24 cellular contexts compared by ENCODE assay signal in the genomic region with DNA sequence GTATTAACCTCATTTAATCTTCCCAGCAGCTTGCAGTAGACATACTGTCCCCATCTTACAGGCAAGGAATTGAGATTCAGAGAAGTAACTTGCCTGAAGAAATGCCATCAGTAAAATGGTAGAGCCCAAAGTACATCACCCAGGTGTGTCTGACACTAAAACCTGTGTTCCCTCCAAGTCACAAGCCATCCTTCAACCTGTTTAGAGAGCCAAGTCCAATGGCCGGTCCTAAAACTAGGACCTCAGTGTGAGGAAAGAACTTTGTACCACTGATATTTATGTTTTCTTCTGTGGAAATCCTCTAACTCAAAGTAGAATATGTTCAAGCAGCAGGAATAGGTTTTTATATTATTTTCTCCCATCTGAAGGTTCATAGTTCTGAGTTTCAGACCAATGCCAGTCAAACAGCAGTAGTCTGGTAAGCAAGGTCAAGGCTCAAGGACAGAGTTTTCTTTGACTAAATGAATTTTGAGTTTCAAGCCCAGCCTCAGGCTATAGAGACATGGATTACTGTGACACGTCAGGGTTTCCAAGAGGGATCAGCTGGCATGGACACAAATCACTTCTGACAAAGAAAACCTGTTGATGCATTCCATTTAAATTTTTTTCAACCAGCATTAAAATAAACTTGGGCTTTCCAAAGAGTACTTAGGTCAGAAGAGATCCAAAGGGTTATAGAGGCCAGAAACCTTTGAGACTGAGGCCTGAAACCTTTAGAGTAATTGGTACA.
A peak's percentile ranks its signal among the peaks of the same experiment; 100 is the strongest.
DNase-seq lines count a peak whose midpoint lies in the region; ATAC-seq, FAIRE-seq and TF ChIP-seq lines count a peak whose summit lies in the region.
"Had no signal": no experiment of that assay in that cellular context is flagged by ENCODE, and none has a peak within 500 bp of the region (broad histone marks: within the 10 kb centered on the region; RNA-seq: fewer than 3 reads in every experiment).

No MANE protein-coding gene starts in this region.

- H3K27me3 Mint-ChIP-seq in nephron (ENCODE audit: low read depth), result peaks cover 21% of the 10 kb centered on the region
- H3K27me3 Mint-ChIP-seq: CD4-positive, alpha-beta T cell had no signal

- H3K9me3 ChIP-seq in kidney (ENCODE audit: control insufficient read depth in 1 of 2, low read length in 2 of 2), result no peaks in the 10 kb centered on the region
- H3K9me3 ChIP-seq: BLaER1, SJSA1 had no signal

- H3K36me3 Mint-ChIP-seq in nephron (ENCODE audit: low read depth), result no peaks in the 10 kb centered on the region

- H3K4me1 ChIP-seq in kidney (ENCODE audit: control insufficient read depth in 1 of 2, insufficient read depth in 1 of 2, low read depth in 1 of 2, low read length in 2 of 2), result peaks cover 0 to 16% of the 10 kb centered on the region in 2 donors
- H3K4me1 ChIP-seq: BLaER1, SJSA1 had no signal

- no peak overlapping the region for H3K9ac ChIP-seq in kidney (ENCODE audit: low read length in 2 of 2)
- H3K9ac ChIP-seq: BLaER1 had no signal

- DNase-seq in NCI-H82 (lab: John Stamatoyannopoulos, UW), result peak; percentile 34
- DNase-seq in NCI-H82 treated with DMSO at 0.1 percent for 48 hours (lab: John Stamatoyannopoulos, UW; ENCODE audit: unreplicated experiment), result no peak
- DNase-seq in kidney, result no peak
- no peak for DNase-seq in stimulated activated naive CD4-positive, alpha-beta T cell treated with Interleukin-2 at 50 U/mL for 16 hours (lab: John Stamatoyannopoulos, UW)
- no peak for DNase-seq in GM19238 (ENCODE audit: insufficient read length, low spot score)
- no peak for DNase-seq in G401 (ENCODE audit: low spot score)
- DNase-seq: ACHN; CD4-positive, alpha-beta T cell; COR-L47; DMS79; NCI-H1105; NCI-H1694; NCI-H2081 treated with DMSO at 0.1 percent for 48 hours; NCI-H2171 treated with DMSO at 0.1 percent for 48 hours; NCI-H524 treated with DMSO at 0.1 percent for 48 hours; OCI-M1 had no signal

- intact Hi-C loops in kidney (cut with DNase I), result no loop called here

- FAIRE-seq in kidney (lab: Jason Lieb, UNC), result no peak
- FAIRE-seq: H1, K562, RCC 7860 had no signal

- no peak overlapping the region for H3K4me3 ChIP-seq in kidney (ENCODE audit: low read length in 2 of 2)
- H3K4me3 ChIP-seq: BLaER1, K562, SJSA1 had no signal

- no peaks in the 10 kb centered on the region for H3K9me3 Mint-ChIP-seq in nephron
- H3K9me3 Mint-ChIP-seq: CD4-positive, alpha-beta T cell had no signal

- no peak for ATAC-seq in HG02759 (IDR thresholded peaks at IDR 0.05; ENCODE audit: unreplicated experiment)
- ATAC-seq: K562 had no signal

- H3K4me3 Mint-ChIP-seq in nephron, result no peak overlapping the region
- H3K4me3 Mint-ChIP-seq: CD4-positive, alpha-beta T cell had no signal

- in situ Hi-C loops in G401 (cut with HindIII; ENCODE audit: low sequenced_read_pairs), result no loop called here

- peaks cover 33% of the 10 kb centered on the region for H3K4me1 Mint-ChIP-seq in nephron

- peak overlapping the region; percentile 45 to 59 for H3K27ac ChIP-seq in kidney (ENCODE audit: low read depth in 2 of 2, low read length in 2 of 2)
- H3K27ac ChIP-seq: 22Rv1, BLaER1, SJSA1 had no signal

- TF ChIP-seq CTCF in kidney (IDR thresholded peaks at IDR 0.05; ENCODE audit: borderline replicate concordance, extremely low read depth, insufficient read depth) (no peak), nephron (IDR thresholded peaks at IDR 0.05; ENCODE audit: unreplicated experiment in 3 of 3) (no peak)

- peaks cover 8 to 32% of the 10 kb centered on the region in 2 donors for H3K36me3 ChIP-seq in kidney (ENCODE audit: control insufficient read depth in 1 of 2, insufficient read depth in 2 of 2, low read length in 2 of 2)
- H3K36me3 ChIP-seq: BLaER1, SJSA1 had no signal

- peak overlapping the region in 2 of 3 experiments; percentile 17 to 65 for H3K27ac Mint-ChIP-seq in nephron
- H3K27ac Mint-ChIP-seq: CD4-positive, alpha-beta T cell had no signal
